In genomic region chr2:234649951-234650350, GRCh38 we compare ENCODE assay signal across 3 cellular contexts.
"Had no signal": no experiment of that assay in that cellular context is flagged by ENCODE, and none has a peak within 500 bp of the region (broad histone marks: within the 10 kb centered on the region; RNA-seq: fewer than 3 reads in every experiment).

No MANE protein-coding gene starts in this region.

- ATAC-seq: GM12878 had no signal

- H3K4me3 ChIP-seq: GM12878 had no signal

- DNase-seq: GDM1, GF-D8 had no signal
